15 cellular contexts compared by ENCODE assay signal in the genomic region with DNA sequence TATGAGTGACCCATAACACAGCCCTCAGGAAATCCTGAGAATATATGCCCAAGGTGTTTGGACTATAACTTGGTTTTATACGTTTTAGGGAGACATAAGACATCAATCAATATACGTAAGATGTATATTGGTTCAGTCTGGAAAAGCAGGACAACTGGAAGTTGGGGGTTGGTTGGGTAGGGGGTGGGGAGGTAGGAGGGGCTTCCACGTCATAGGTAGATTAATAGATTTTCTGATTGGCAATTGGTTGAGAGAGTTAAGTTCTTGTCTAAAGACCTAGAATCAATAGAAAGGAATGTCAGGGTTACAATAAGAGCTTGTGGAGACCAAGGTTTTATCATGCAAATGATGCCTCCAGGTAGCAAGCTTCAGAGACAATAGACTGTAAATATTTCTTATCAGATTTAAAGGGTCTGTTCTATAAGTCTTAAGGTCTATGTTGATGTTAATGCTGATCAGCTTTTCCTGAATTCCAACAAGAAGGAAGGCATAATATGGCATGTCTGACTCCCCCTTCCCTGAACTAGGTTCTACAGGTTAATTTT.
DNase-seq lines count a peak whose midpoint lies in the region; ATAC-seq and TF ChIP-seq lines count a peak whose summit lies in the region.
"Had no signal": no experiment of that assay in that cellular context is flagged by ENCODE, and none has a peak within 500 bp of the region (broad histone marks: within the 10 kb centered on the region; RNA-seq: fewer than 3 reads in every experiment).

No MANE protein-coding gene starts in this region.

- no peaks in the 10 kb centered on the region for H3K27me3 Mint-ChIP-seq in H9 (ENCODE audit: low read depth)
- H3K27me3 Mint-ChIP-seq: B cell; CD4-positive, alpha-beta T cell had no signal

- no CpG with 5 or more reads among the region's 3 CpGs for WGBS in H9 (ENCODE audit: extremely low coverage, insufficient read length, low lambda C conversion rate)

- H3K9me3 ChIP-seq in H9 (ENCODE audit: control insufficient read depth, low read depth, low read length) (no peaks in the 10 kb centered on the region), NT2/D1 (ENCODE audit: insufficient read depth, low read length) (peaks cover 12% of the 10 kb centered on the region; the same call in 1 of the 2 replicates)

- H2BK15ac ChIP-seq in H9 (ENCODE audit: low read depth, low read length): no peak overlapping the region

- TF ChIP-seq CTCF in H9 (conservative IDR thresholded peaks at IDR 0.05): no peak

- H4K5ac ChIP-seq in H9 (ENCODE audit: insufficient read length, low read depth, low read length): no peak overlapping the region

- no peak for ATAC-seq in GM18868 (IDR thresholded peaks at IDR 0.05; ENCODE audit: unreplicated experiment)
- no peak for ATAC-seq in left cardiac atrium
- ATAC-seq: HepG2 had no signal

- H4K8ac ChIP-seq in H9 (replicated peaks; ENCODE audit: insufficient read length, low read depth, low read length): no peak overlapping the region

- no peak overlapping the region for H3K27ac ChIP-seq in H9 (ENCODE audit: insufficient read length, low read depth, low read length)

- no peak overlapping the region for H3K4me3 ChIP-seq in NT2/D1 (ENCODE audit: insufficient read length, low read depth)

- no peak overlapping the region for H3K56ac ChIP-seq in H9 (ENCODE audit: insufficient read length, low read depth, low read length)

- H3K79me1 ChIP-seq in H9 (ENCODE audit: insufficient read depth, low read depth, low read length, poor library complexity, severe bottlenecking): no peaks in the 10 kb centered on the region

- H2AFZ ChIP-seq in H9 (ENCODE audit: low read length): no peak overlapping the region

- H3K23ac ChIP-seq in H9 (ENCODE audit: insufficient read length, low read depth, low read length): no peak overlapping the region

- H3K9me3 Mint-ChIP-seq in H9: peaks cover 4 to 6% of the 10 kb centered on the region in 2 experiments; a peak in 4 of 5 replicates

- no peak overlapping the region for H2BK120ac ChIP-seq in H9 (ENCODE audit: low read depth, low read length, poor library complexity, severe bottlenecking)

- H2BK12ac ChIP-seq in H9 (ENCODE audit: insufficient read length, low read depth, low read length): no peak overlapping the region

- no peaks in the 10 kb centered on the region for H3K36me3 ChIP-seq in NT2/D1 (ENCODE audit: insufficient read depth, insufficient read length, low read length)

- no peaks in the 10 kb centered on the region for H4K20me1 ChIP-seq in H9 (ENCODE audit: control insufficient read depth, insufficient read depth, insufficient read length)

- H3K27me3 ChIP-seq in H9 (ENCODE audit: insufficient read depth, low read length) (no peaks in the 10 kb centered on the region), NT2/D1 (ENCODE audit: insufficient read depth, insufficient read length) (no peaks in the 10 kb centered on the region)

- H3K14ac ChIP-seq in H9 (ENCODE audit: insufficient read depth, low read length): no peak overlapping the region

- H2AK5ac ChIP-seq in H9 (ENCODE audit: insufficient read length, low read length): no peak overlapping the region

- H3K4me1 ChIP-seq in H9 (ENCODE audit: insufficient read depth, low read length) (no peaks in the 10 kb centered on the region), NT2/D1 (ENCODE audit: insufficient read depth, insufficient read length) (no peaks in the 10 kb centered on the region)

- H3K79me2 ChIP-seq in H9 (ENCODE audit: insufficient read depth, low read length): no peaks in the 10 kb centered on the region

- H3K23me2 ChIP-seq in H9 (ENCODE audit: insufficient read length, low read depth, low read length, poor library complexity, severe bottlenecking): no peaks in the 10 kb centered on the region

- H3K18ac ChIP-seq in H9 (ENCODE audit: insufficient read length, low read depth, low read length): no peak overlapping the region

- no peak overlapping the region for H2BK5ac ChIP-seq in H9 (ENCODE audit: insufficient read length, low read length)

- H3K27ac Mint-ChIP-seq in H9: peak overlapping the region; percentile 68 to 98 (median 97); a peak in 6 of 7 replicates
- H3K27ac Mint-ChIP-seq: B cell; CD4-positive, alpha-beta T cell had no signal

- H4K91ac ChIP-seq in H9 (ENCODE audit: insufficient read length, low read depth, low read length): no peak overlapping the region

- no peak overlapping the region for H3K9ac ChIP-seq in H9 (ENCODE audit: extremely low read depth, insufficient read length, low read length)
- H3K9ac ChIP-seq in NT2/D1 (ENCODE audit: insufficient read length, low read depth): no peak overlapping the region

- peak overlapping the region; percentile 36 for H3T11ph ChIP-seq in H9 (ENCODE audit: low read length)

- H3K4me1 Mint-ChIP-seq in H9: peaks cover 15 to 16% of the 10 kb centered on the region in 2 experiments
- H3K4me1 Mint-ChIP-seq: B cell had no signal

- peak overlapping the region in 1 of 2 experiments; percentile 45; a peak in 1 of 5 replicates for H3K4me3 Mint-ChIP-seq in H9
- H3K4me3 Mint-ChIP-seq: B cell; CD4-positive, alpha-beta T cell had no signal

- DNase-seq in H9 (peak; percentile 31), NT2/D1 (ENCODE audit: low read depth, low spot score) (peak; percentile 50), iPS DF 19.7 (ENCODE audit: low read depth, low spot score) (peak; percentile 80), iPS-NIHi7 (ENCODE audit: extremely low spot score) (peak; percentile 9), activated gamma-delta T cell treated with Interleukin-2 at 50 U/mL for 16 hours (no peak), ureter (ENCODE audit: low spot score) (no peak), left cardiac atrium (no peak)
- DNase-seq: C1 segment of cervical spinal cord; Calu3; CD4-positive, alpha-beta T cell; DMS 273 treated with DMSO at 0.1 percent for 48 hours; GOT3 had no signal

- H2BK20ac ChIP-seq in H9 (ENCODE audit: low read depth, low read length, poor library complexity, severe bottlenecking): no peak overlapping the region

- H3K4me2 ChIP-seq in H9 (ENCODE audit: insufficient read depth, insufficient read length, low read length): no peak overlapping the region

- H3K4ac ChIP-seq in H9 (ENCODE audit: low read depth, low read length): no peak overlapping the region

- H3K36me3 Mint-ChIP-seq in H9 (ENCODE audit: insufficient read depth in 1 of 3, low read depth in 3 of 3): peaks cover 2 to 20% (median 8%) of the 10 kb centered on the region in 3 experiments; a peak in 6 of 7 replicates

- intact Hi-C loops in left cardiac atrium (cut with DNase I): no loop called here

Comparison
In these comparisons a context has a peak if more than half of its experiments do, and no peak if none do; other contexts are left out.
1. DNase-seq: peak in H9 (single experiment), NT2/D1 (single experiment), iPS DF 19.7 (single experiment) and iPS-NIHi7 (single experiment); none in activated gamma-delta T cell treated with Interleukin-2 at 50 U/mL for 16 hours (single experiment), ureter (single experiment) and left cardiac atrium (single experiment).